Comparison of ENCODE assay signal across 1 cellular context in genomic region chr19:40717880-40718773, GRCh38.
TF ChIP-seq lines count a peak whose summit lies in the region.

No MANE protein-coding gene starts in this region.

TF ChIP-seq in GM12878, 131 proteins besides CTCF, POLR2A, EP300 and RAD21:
- TF ChIP-seq, protein P1, sequence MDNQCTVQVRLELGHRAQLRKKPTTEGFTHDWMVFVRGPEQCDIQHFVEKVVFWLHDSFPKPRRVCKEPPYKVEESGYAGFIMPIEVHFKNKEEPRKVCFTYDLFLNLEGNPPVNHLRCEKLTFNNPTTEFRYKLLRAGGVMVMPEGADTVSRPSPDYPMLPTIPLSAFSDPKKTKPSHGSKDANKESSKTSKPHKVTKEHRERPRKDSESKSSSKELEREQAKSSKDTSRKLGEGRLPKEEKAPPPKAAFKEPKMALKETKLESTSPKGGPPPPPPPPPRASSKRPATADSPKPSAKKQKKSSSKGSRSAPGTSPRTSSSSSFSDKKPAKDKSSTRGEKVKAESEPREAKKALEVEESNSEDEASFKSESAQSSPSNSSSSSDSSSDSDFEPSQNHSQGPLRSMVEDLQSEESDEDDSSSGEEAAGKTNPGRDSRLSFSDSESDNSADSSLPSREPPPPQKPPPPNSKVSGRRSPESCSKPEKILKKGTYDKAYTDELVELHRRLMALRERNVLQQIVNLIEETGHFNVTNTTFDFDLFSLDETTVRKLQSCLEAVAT (IDR thresholded peaks at IDR 0.05), result peak; percentile 84
- TF ChIP-seq TCF12 (IDR thresholded peaks at IDR 0.05; ENCODE audit: low read depth, low read length), result no peak
